10 cellular contexts compared by ENCODE assay signal in genomic region chr7:66952343-66953043, GRCh38. TPM values are rescaled to one million over a fixed set of nuclear protein-coding genes. Genes with fewer than 3 reads are reported as not detected.
DNase-seq lines count a peak whose midpoint lies in the region; ATAC-seq, FAIRE-seq and TF ChIP-seq lines count a peak whose summit lies in the region.
"Had no signal": no experiment of that assay in that cellular context is flagged by ENCODE, and none has a peak within 500 bp of the region (broad histone marks: within the 10 kb centered on the region; RNA-seq: fewer than 3 reads in every experiment).

No MANE protein-coding gene starts in this region.

- H3K27ac ChIP-seq in Peyer's patch (peak overlapping the region in 2 of 4 donors; percentile 15 to 57), endothelial cell of umbilical vein (ENCODE audit: insufficient read depth, low read depth, low read length) (peak overlapping the region; percentile 83), sigmoid colon (no peak overlapping the region)

- peak overlapping the region; percentile 5 for H3K9ac ChIP-seq in endothelial cell of umbilical vein (replicated peaks; ENCODE audit: extremely low read depth, insufficient read depth, low read length)

- H3K4me2 ChIP-seq in endothelial cell of umbilical vein (ENCODE audit: insufficient read depth, low read length) = no peak overlapping the region

- CTCF ChIA-PET in endothelial cell of umbilical vein (lab: Charles Lee) = interaction anchor here (1.0 kb wide), 1 partner anchor 12 kb away, joined by 3 read pairs; no protein-coding TSS in a partner anchor

- DNase-seq in Daoy (ENCODE audit: low read depth) = peak; percentile 93
- peak in 2 of 3 donors; percentile 64 to 75 for DNase-seq in Peyer's patch
- peak; percentile 68 for DNase-seq in endothelial cell of umbilical vein (ENCODE audit: low read depth, low spot score)
- peak; percentile 61 for DNase-seq in myocyte (ENCODE audit: low read depth)
- DNase-seq in sigmoid colon = no peak
- no peak for DNase-seq in AML-193 (lab: John Stamatoyannopoulos, UW)
- no peak for DNase-seq in OCI-M2 (lab: John Stamatoyannopoulos, UW; ENCODE audit: unreplicated experiment)
- DNase-seq: heart right ventricle had no signal

- H3K4me3 ChIP-seq in Peyer's patch (no peak overlapping the region), endothelial cell of umbilical vein (replicated peaks in 1 of 3; ENCODE audit: insufficient read depth in 1 of 3, low read depth in 1 of 3, low read length in 3 of 3) (no peak overlapping the region), sigmoid colon (no peak overlapping the region)
- H3K4me3 ChIP-seq: heart right ventricle, skin epidermis had no signal

- TF ChIP-seq POLR2A in Peyer's patch (IDR thresholded peaks at IDR 0.05) = no peak
- TF ChIP-seq POLR2A in endothelial cell of umbilical vein (IDR thresholded peaks at IDR 0.05; ENCODE audit: low read depth, low read length) = no peak
- TF ChIP-seq POLR2A in sigmoid colon (IDR thresholded peaks at IDR 0.05) = no peak

- H3K4me1 ChIP-seq in Peyer's patch = peaks cover 0 to 4% (median 1%) of the 10 kb centered on the region in 4 donors
- peaks cover 36% of the 10 kb centered on the region for H3K4me1 ChIP-seq in endothelial cell of umbilical vein (ENCODE audit: control insufficient read depth, extremely low read depth, insufficient read depth, low read length)
- no peaks in the 10 kb centered on the region for H3K4me1 ChIP-seq in sigmoid colon

- peak in 1 of 6 experiments; percentile 5 for TF ChIP-seq CTCF in Peyer's patch (IDR thresholded peaks at IDR 0.05)
- TF ChIP-seq CTCF in endothelial cell of umbilical vein (IDR thresholded peaks at IDR 0.05; ENCODE audit: extremely low read depth in 1 of 2, insufficient read depth in 1 of 2, low read depth in 1 of 2, low read length in 2 of 2) = no peak
- TF ChIP-seq CTCF in sigmoid colon (IDR thresholded peaks at IDR 0.05) = no peak

- BruUV-seq in endothelial cell of umbilical vein (replicated peaks; lab: Mats Ljungman, UMichigan) = no TSS peak

- 52 to 74% methylated on average over 11 of the region's 11 CpGs for WGBS in sigmoid colon, 2 donors

- H3K36me3 ChIP-seq in Peyer's patch (peaks cover 0 to 93% (median 6%) of the 10 kb centered on the region in 3 donors), endothelial cell of umbilical vein (ENCODE audit: control insufficient read depth in 2 of 2, extremely low read depth in 1 of 2, insufficient read depth in 2 of 2, low read length in 2 of 2) (peaks cover 21 to 24% of the 10 kb centered on the region in 2 experiments), sigmoid colon (peaks cover 17 to 99% (median 63%) of the 10 kb centered on the region in 4 donors)

- peaks cover 6% of the 10 kb centered on the region for H3K79me2 ChIP-seq in endothelial cell of umbilical vein (ENCODE audit: control insufficient read depth, insufficient read depth, low read length)

- H3K9me3 ChIP-seq in Peyer's patch = no peaks in the 10 kb centered on the region
- no peaks in the 10 kb centered on the region for H3K9me3 ChIP-seq in endothelial cell of umbilical vein (replicated peaks; ENCODE audit: control insufficient read depth, insufficient read depth, low read length)
- H3K9me3 ChIP-seq in sigmoid colon = no peaks in the 10 kb centered on the region
- H3K9me3 ChIP-seq: heart right ventricle had no signal

- intact Hi-C loops in endothelial cell of umbilical vein (cut with micrococcal nuclease) = loop anchor here (1.0 to 2.0 kb wide), 2 partner anchors 31 to 108 kb away; partner anchors contain the start of gene TMEM248
- intact Hi-C loops in sigmoid colon (cut with DNase I) = no loop called here

- no peak overlapping the region for H2AFZ ChIP-seq in endothelial cell of umbilical vein (ENCODE audit: low read depth, low read length)

- no peak for TF ChIP-seq EP300 in sigmoid colon (IDR thresholded peaks at IDR 0.05)

- POLR2A ChIA-PET in endothelial cell of umbilical vein (lab: Charles Lee) = no interaction called here

- peak; percentile 86 for FAIRE-seq in endothelial cell of umbilical vein (lab: Jason Lieb, UNC)

- no peaks in the 10 kb centered on the region for H3K9me1 ChIP-seq in endothelial cell of umbilical vein (replicated peaks; ENCODE audit: control insufficient read depth, extremely low read depth, insufficient read depth, low read length)

- H3K27me3 ChIP-seq in Peyer's patch (no peaks in the 10 kb centered on the region), endothelial cell of umbilical vein (ENCODE audit: control insufficient read depth in 2 of 2, insufficient read depth in 2 of 2, low read length in 2 of 2) (no peaks in the 10 kb centered on the region), sigmoid colon (no peaks in the 10 kb centered on the region)
- H3K27me3 ChIP-seq: heart right ventricle had no signal

- dilution Hi-C loops in endothelial cell of umbilical vein (cut with MboI; ENCODE audit: extremely low pct_ligation_motif_present, low sequenced_read_pairs) = no loop called here

- no peak for ATAC-seq in GM19035 (IDR thresholded peaks at IDR 0.05; ENCODE audit: unreplicated experiment)

- no peaks in the 10 kb centered on the region for H4K20me1 ChIP-seq in endothelial cell of umbilical vein (replicated peaks; ENCODE audit: control insufficient read depth, extremely low read depth, insufficient read depth, low read length)

TF ChIP-seq in endothelial cell of umbilical vein, 7 proteins besides CTCF, POLR2A, EP300 and RAD21:
- peak; percentile 89 for TF ChIP-seq FOS (IDR thresholded peaks at IDR 0.05; ENCODE audit: borderline replicate concordance, insufficient read depth, low read length)
- no peak for TF ChIP-seq MAX (IDR thresholded peaks at IDR 0.05; ENCODE audit: insufficient read depth, insufficient read length)
- TF ChIP-seq POLR2AphosphoS5 (IDR thresholded peaks at IDR 0.05; ENCODE audit: insufficient read depth, low read depth, low read length) = peak; percentile 84
- TF ChIP-seq JUN (IDR thresholded peaks at IDR 0.05; ENCODE audit: borderline replicate concordance, insufficient read depth, insufficient read length, low read depth) = peak; percentile 67
- TF ChIP-seq MYC (IDR thresholded peaks at IDR 0.05; ENCODE audit: low read depth, low read length) = no peak
- no peak for TF ChIP-seq EZH2 (IDR thresholded peaks at IDR 0.05; ENCODE audit: borderline replicate concordance, low read depth, low read length, severe bottlenecking)
- TF ChIP-seq GATA2 (IDR thresholded peaks at IDR 0.05; ENCODE audit: insufficient read depth, insufficient read length, low read depth, low read length) = peak; percentile 49

RNA-seq across cellular contexts. Expression of gene TMEM248, which starts 31.5 kb away (rescaled TPM):
- 146 and 150 TPM in 2 replicates for total RNA-seq in Daoy (2014; rRNA removed; shearing (Covaris generic))
- total RNA-seq in Peyer's patch (100 to 1,000 TPM in 3 of 4 donors, 10 to 100 TPM in 1; 61.9 to 125 (median 115) TPM), endothelial cell of umbilical vein (97.6 and 107 TPM in 2 replicates), myocyte (154 TPM in 2 replicates), sigmoid colon (10 to 100 TPM; 66.2 to 93.8 (median 81.2) TPM)
- polyA plus RNA-seq in endothelial cell of umbilical vein (220 and 301 TPM in 2 replicates), sigmoid colon (10 to 100 TPM; 19.7 to 51.0 (median 22.2) TPM)
- 219 and 226 TPM in 2 replicates for polyA plus RNA-seq in endothelial cell of umbilical vein (2011; cell fraction: cytosol; rRNA removed)
- 149 TPM in 2 replicates for polyA plus RNA-seq in endothelial cell of umbilical vein (2011; cell fraction: nucleus; rRNA removed)
- polyA plus RNA-seq in endothelial cell of umbilical vein (2012) = 59.6 and 79.1 TPM in 2 replicates
- polyA minus RNA-seq in endothelial cell of umbilical vein = 300 and 326 TPM in 2 replicates
- 72.5 TPM for polyA minus RNA-seq in endothelial cell of umbilical vein (2011; cell fraction: cytosol; rRNA and poly(A)+ RNA removed)
- 62.2 and 69.8 TPM in 2 replicates for polyA minus RNA-seq in endothelial cell of umbilical vein (2011; cell fraction: nucleus; rRNA and poly(A)+ RNA removed)
- polyA plus RNA-seq in myocyte (2012) = 77.8 TPM

RNA-seq across cellular contexts. Expression of gene SBDS, which starts 42.9 kb away (rescaled TPM):
- total RNA-seq in Daoy (2014; rRNA removed; shearing (Covaris generic)) = 185 and 206 TPM in 2 replicates
- 100 to 1,000 TPM in 1 of 4 donors, 10 to 100 TPM in 3; 62.3 to 111 (median 70.7) TPM for total RNA-seq in Peyer's patch
- total RNA-seq in endothelial cell of umbilical vein = 86.5 and 86.6 TPM in 2 replicates
- 23.8 and 30.7 TPM in 2 replicates for polyA plus RNA-seq in endothelial cell of umbilical vein
- polyA plus RNA-seq in endothelial cell of umbilical vein (2011; cell fraction: cytosol; rRNA removed) = 51.8 and 53.9 TPM in 2 replicates
- 25.8 and 55.3 TPM in 2 replicates for polyA plus RNA-seq in endothelial cell of umbilical vein (2011; cell fraction: nucleus; rRNA removed)
- polyA plus RNA-seq in endothelial cell of umbilical vein (2012) = 72.9 and 93.3 TPM in 2 replicates
- polyA minus RNA-seq in endothelial cell of umbilical vein = 17.1 and 20.5 TPM in 2 replicates
- 77.0 TPM for polyA minus RNA-seq in endothelial cell of umbilical vein (2011; cell fraction: cytosol; rRNA and poly(A)+ RNA removed)
- polyA minus RNA-seq in endothelial cell of umbilical vein (2011; cell fraction: nucleus; rRNA and poly(A)+ RNA removed) = 9.1 and 13.3 TPM in 2 replicates
- 456 and 500 TPM in 2 replicates for total RNA-seq in myocyte
- 233 TPM for polyA plus RNA-seq in myocyte (2012)
- total RNA-seq in sigmoid colon = 100 to 1,000 TPM; 116 to 190 (median 185) TPM
- polyA plus RNA-seq in sigmoid colon = 100 to 1,000 TPM in 2 of 3 donors, 10 to 100 TPM in 1; 94.7 to 266 (median 187) TPM

RNA-seq across cellular contexts. Expression of gene TYW1, which starts 44.1 kb away (rescaled TPM):
- total RNA-seq in Daoy (2014; rRNA removed; shearing (Covaris generic)) = 34.5 and 43.1 TPM in 2 replicates
- 10 to 100 TPM; 15.1 to 69.3 (median 27.0) TPM for total RNA-seq in Peyer's patch
- total RNA-seq in endothelial cell of umbilical vein = 15.2 and 15.9 TPM in 2 replicates
- polyA plus RNA-seq in endothelial cell of umbilical vein = 6.9 and 7.7 TPM in 2 replicates
- polyA plus RNA-seq in endothelial cell of umbilical vein (2011; cell fraction: cytosol; rRNA removed) = 9.5 and 10.9 TPM in 2 replicates
- polyA plus RNA-seq in endothelial cell of umbilical vein (2011; cell fraction: nucleus; rRNA removed) = 12.0 and 16.5 TPM in 2 replicates
- polyA plus RNA-seq in endothelial cell of umbilical vein (2012) = 10.3 and 13.5 TPM in 2 replicates
- 15.6 and 24.8 TPM in 2 replicates for polyA minus RNA-seq in endothelial cell of umbilical vein
- 8.5 TPM for polyA minus RNA-seq in endothelial cell of umbilical vein (2011; cell fraction: cytosol; rRNA and poly(A)+ RNA removed)
- polyA minus RNA-seq in endothelial cell of umbilical vein (2011; cell fraction: nucleus; rRNA and poly(A)+ RNA removed) = 19.1 and 26.0 TPM in 2 replicates
- 25.2 and 42.2 TPM in 2 replicates for total RNA-seq in myocyte
- 16.8 TPM for polyA plus RNA-seq in myocyte (2012)
- 10 to 100 TPM; 14.3 to 47.2 (median 24.0) TPM for total RNA-seq in sigmoid colon
- 10 to 100 TPM in 1 of 3 donors, 1 to 10 TPM in 2; 3.0 to 10.7 (median 6.0) TPM for polyA plus RNA-seq in sigmoid colon

Comparison
In these comparisons a context has a peak if more than half of its experiments do, and no peak if none do; other contexts are left out.
1. DNase-seq: peak in Daoy (single experiment), Peyer's patch (2 of 3), endothelial cell of umbilical vein (single experiment) and myocyte (single experiment); none in sigmoid colon (single experiment), AML-193 (0 of 2) and OCI-M2 (single experiment).